Comparison of ENCODE assay signal across 22 cellular contexts in genomic region chr9:123617286-123617685, GRCh38.
"Had no signal": no experiment of that assay in that cellular context is flagged by ENCODE, and none has a peak within 500 bp of the region (broad histone marks: within the 10 kb centered on the region; RNA-seq: fewer than 3 reads in every experiment).

No MANE protein-coding gene starts in this region.

- ATAC-seq: HepG2 had no signal

- H3K4me3 ChIP-seq: SJSA1, SK-N-MC had no signal

- H3K36me3 ChIP-seq: SJSA1 had no signal

- H3K27ac ChIP-seq: SJSA1, SK-N-MC had no signal

- H3K9me3 ChIP-seq: SJSA1 had no signal

- H3K4me1 ChIP-seq: SJSA1 had no signal

- H3K27me3 ChIP-seq: SJSA1 had no signal

- DNase-seq: IMR-90, Kasumi-1, KG1, MV-4-11, NCI-H1048, NCI-H1105, NCI-H1417 treated with DMSO at 0.1 percent for 48 hours, NCI-H1694 treated with DMSO at 0.1 percent for 48 hours, NCI-H1930, NCI-H2081 treated with DMSO at 0.1 percent for 48 hours, NCI-H2171, NCI-H226, NCI-H446, NCI-H510A, NCI-H524 treated with DMSO at 0.1 percent for 48 hours, NCI-H774, Right ventricle myocardium superior, RPMI8226, SIG-M5 had no signal
